ENCODE assay signal across 9 cellular contexts in genomic region chr20:289693-290080, GRCh38. TPM values are rescaled to one million over a fixed set of nuclear protein-coding genes. Genes with fewer than 3 reads are reported as not detected.
DNase-seq lines count a peak whose midpoint lies in the region; ATAC-seq, FAIRE-seq and TF ChIP-seq lines count a peak whose summit lies in the region.
"Had no signal": no experiment of that assay in that cellular context is flagged by ENCODE, and none has a peak within 500 bp of the region (broad histone marks: within the 10 kb centered on the region; RNA-seq: fewer than 3 reads in every experiment).

No MANE protein-coding gene starts in this region.

- TF ChIP-seq CTCF in NB4 (IDR thresholded peaks at IDR 0.05; ENCODE audit: low read depth, low read length) (no peak), endothelial cell of umbilical vein (IDR thresholded peaks at IDR 0.05; ENCODE audit: extremely low read depth in 1 of 2, insufficient read depth in 1 of 2, low read depth in 1 of 2, low read length in 2 of 2) (no peak), ovary (IDR thresholded peaks at IDR 0.05) (no peak)

- peak overlapping the region; percentile 87 for H2AFZ ChIP-seq in endothelial cell of umbilical vein (ENCODE audit: low read depth, low read length)

- H3K27ac ChIP-seq in endothelial cell of umbilical vein (ENCODE audit: insufficient read depth, low read depth, low read length) (peak overlapping the region; percentile 54), ovary (peak overlapping the region in 1 of 2 donors; percentile 11)

- no peak for TF ChIP-seq EP300 in ovary (IDR thresholded peaks at IDR 0.05)

- peak overlapping the region; percentile 89 for H3K4me3 ChIP-seq in GM08714 (ENCODE audit: low read length)
- peak overlapping the region; percentile 93 for H3K4me3 ChIP-seq in NB4 (ENCODE audit: low read depth, low read length)
- H3K4me3 ChIP-seq in endothelial cell of umbilical vein (replicated peaks in 1 of 3; ENCODE audit: insufficient read depth in 1 of 3, low read depth in 1 of 3, low read length in 3 of 3) = peak overlapping the region; percentile 82 to 98 (median 87)
- peak overlapping the region; percentile 66 for H3K4me3 ChIP-seq in ovary

- H3K36me3 ChIP-seq in endothelial cell of umbilical vein (ENCODE audit: control insufficient read depth in 2 of 2, extremely low read depth in 1 of 2, insufficient read depth in 2 of 2, low read length in 2 of 2) (no peaks in the 10 kb centered on the region), ovary (no peaks in the 10 kb centered on the region)

- H3K27me3 ChIP-seq in endothelial cell of umbilical vein (ENCODE audit: control insufficient read depth in 2 of 2, insufficient read depth in 2 of 2, low read length in 2 of 2) (no peaks in the 10 kb centered on the region), ovary (no peaks in the 10 kb centered on the region)

- WGBS in ovary, 3 donors = 39 to 45% (median 43%) methylated on average over 2 of the region's 2 CpGs

- DNase-seq in NB4 (ENCODE audit: low read depth) = no peak
- no peak for DNase-seq in endothelial cell of umbilical vein (ENCODE audit: low read depth, low spot score)
- no peak for DNase-seq in ovary
- no peak for DNase-seq in ureter (ENCODE audit: low spot score)
- DNase-seq in GM03348 (ENCODE audit: low spot score) = no peak
- DNase-seq in GF-D8 (lab: John Stamatoyannopoulos, UW) = no peak

- H3K79me2 ChIP-seq in endothelial cell of umbilical vein (ENCODE audit: control insufficient read depth, insufficient read depth, low read length) = peaks cover 11% of the 10 kb centered on the region

- no peak for ATAC-seq in GM19455 (IDR thresholded peaks at IDR 0.05; ENCODE audit: unreplicated experiment)

- no peaks in the 10 kb centered on the region for H4K20me1 ChIP-seq in endothelial cell of umbilical vein (replicated peaks; ENCODE audit: control insufficient read depth, extremely low read depth, insufficient read depth, low read length)

- intact Hi-C loops in endothelial cell of umbilical vein (cut with micrococcal nuclease) (loop anchor here (1.0 kb wide), 3 partner anchors 9 to 38 kb away; no protein-coding TSS in a partner anchor), ovary (cut with DNase I) (loop anchor here in 2 of 4 donors (10.0 kb wide), 2 partner anchors 45 to 355 kb away; no protein-coding TSS in a partner anchor)

- CTCF ChIA-PET in endothelial cell of umbilical vein (lab: Charles Lee) = interaction anchor here (1.9 kb wide), 1 partner anchor 23 kb away, joined by 5 read pairs; no protein-coding TSS in a partner anchor

- BruUV-seq in endothelial cell of umbilical vein (replicated peaks; lab: Mats Ljungman, UMichigan) = no TSS peak

- POLR2A ChIA-PET in endothelial cell of umbilical vein (lab: Charles Lee) = interaction anchor here (0.8 kb wide), 1 partner anchor 34 kb away, joined by 3 read pairs; no protein-coding TSS in a partner anchor

- H3K9ac ChIP-seq in endothelial cell of umbilical vein (replicated peaks; ENCODE audit: extremely low read depth, insufficient read depth, low read length) = peak overlapping the region; percentile 78

- dilution Hi-C loops in endothelial cell of umbilical vein (cut with MboI; ENCODE audit: extremely low pct_ligation_motif_present, low sequenced_read_pairs) = no loop called here

- H3K4me1 ChIP-seq in endothelial cell of umbilical vein (ENCODE audit: control insufficient read depth, extremely low read depth, insufficient read depth, low read length) = peaks cover 27% of the 10 kb centered on the region
- H3K4me1 ChIP-seq in ovary (ENCODE audit: insufficient read depth) = no peaks in the 10 kb centered on the region

- TF ChIP-seq POLR2A in NB4 (IDR thresholded peaks at IDR 0.05; ENCODE audit: extremely low read depth, insufficient read length) (no peak), endothelial cell of umbilical vein (IDR thresholded peaks at IDR 0.05; ENCODE audit: low read depth, low read length) (no peak), ovary (IDR thresholded peaks at IDR 0.05) (no peak)

- peak; percentile 76 for FAIRE-seq in endothelial cell of umbilical vein (lab: Jason Lieb, UNC)

- H3K9me3 ChIP-seq in endothelial cell of umbilical vein (replicated peaks; ENCODE audit: control insufficient read depth, insufficient read depth, low read length) = no peaks in the 10 kb centered on the region
- no peaks in the 10 kb centered on the region for H3K9me3 ChIP-seq in ovary

- H3K9me1 ChIP-seq in endothelial cell of umbilical vein (replicated peaks; ENCODE audit: control insufficient read depth, extremely low read depth, insufficient read depth, low read length) = no peaks in the 10 kb centered on the region

- H3K4me2 ChIP-seq in endothelial cell of umbilical vein (ENCODE audit: insufficient read depth, low read length) = peak overlapping the region; percentile 86

TF ChIP-seq in endothelial cell of umbilical vein, 7 proteins besides CTCF, POLR2A, EP300 and RAD21:
- TF ChIP-seq POLR2AphosphoS5 (IDR thresholded peaks at IDR 0.05; ENCODE audit: insufficient read depth, low read depth, low read length) = no peak
- TF ChIP-seq FOS (IDR thresholded peaks at IDR 0.05; ENCODE audit: borderline replicate concordance, insufficient read depth, low read length) = no peak
- TF ChIP-seq MYC (IDR thresholded peaks at IDR 0.05; ENCODE audit: low read depth, low read length) = no peak
- no peak for TF ChIP-seq EZH2 (IDR thresholded peaks at IDR 0.05; ENCODE audit: borderline replicate concordance, low read depth, low read length, severe bottlenecking)
- TF ChIP-seq, protein P1, sequence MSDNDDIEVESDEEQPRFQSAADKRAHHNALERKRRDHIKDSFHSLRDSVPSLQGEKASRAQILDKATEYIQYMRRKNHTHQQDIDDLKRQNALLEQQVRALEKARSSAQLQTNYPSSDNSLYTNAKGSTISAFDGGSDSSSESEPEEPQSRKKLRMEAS (IDR thresholded peaks at IDR 0.05; ENCODE audit: insufficient read depth, insufficient read length) = no peak
- no peak for TF ChIP-seq GATA2 (IDR thresholded peaks at IDR 0.05; ENCODE audit: insufficient read depth, insufficient read length, low read depth, low read length)
- no peak for TF ChIP-seq JUN (IDR thresholded peaks at IDR 0.05; ENCODE audit: borderline replicate concordance, insufficient read depth, insufficient read length, low read depth)

RNA-seq across cellular contexts. Expression of gene C20orf96, which starts 0.9 kb away (rescaled TPM):
- total RNA-seq in endothelial cell of umbilical vein (17.0 and 20.0 TPM in 2 replicates), ovary (10 to 100 TPM in 6 of 7 donors, 1 to 10 TPM in 1; 6.6 to 17.5 (median 11.7) TPM), ureter (10.4 TPM)
- polyA plus RNA-seq in endothelial cell of umbilical vein (17.2 and 17.7 TPM in 2 replicates), ovary (10 to 100 TPM; 11.7 to 14.7 TPM)
- polyA plus RNA-seq in endothelial cell of umbilical vein (2011; cell fraction: cytosol; rRNA removed) = 14.0 and 14.3 TPM in 2 replicates
- polyA plus RNA-seq in endothelial cell of umbilical vein (2011; cell fraction: nucleus; rRNA removed) = 51.4 and 61.9 TPM in 2 replicates
- polyA plus RNA-seq in endothelial cell of umbilical vein (2012) = 22.2 and 23.0 TPM in 2 replicates
- polyA minus RNA-seq in endothelial cell of umbilical vein = 9.0 and 15.1 TPM in 2 replicates
- polyA minus RNA-seq in endothelial cell of umbilical vein (2011; cell fraction: cytosol; rRNA and poly(A)+ RNA removed) = not detected
- 14.0 and 17.0 TPM in 2 replicates for polyA minus RNA-seq in endothelial cell of umbilical vein (2011; cell fraction: nucleus; rRNA and poly(A)+ RNA removed)

RNA-seq across cellular contexts. Expression of gene ZCCHC3, which starts 7.7 kb away (rescaled TPM):
- 22.0 and 24.1 TPM in 2 replicates for total RNA-seq in endothelial cell of umbilical vein
- 13.6 and 14.8 TPM in 2 replicates for polyA plus RNA-seq in endothelial cell of umbilical vein
- polyA plus RNA-seq in endothelial cell of umbilical vein (2011; cell fraction: cytosol; rRNA removed) = 14.9 and 17.1 TPM in 2 replicates
- polyA plus RNA-seq in endothelial cell of umbilical vein (2011; cell fraction: nucleus; rRNA removed) = 10.2 and 11.0 TPM in 2 replicates
- polyA plus RNA-seq in endothelial cell of umbilical vein (2012) = 14.6 and 16.2 TPM in 2 replicates
- 16.2 and 21.5 TPM in 2 replicates for polyA minus RNA-seq in endothelial cell of umbilical vein
- 7.0 TPM for polyA minus RNA-seq in endothelial cell of umbilical vein (2011; cell fraction: cytosol; rRNA and poly(A)+ RNA removed)
- 6.9 and 8.0 TPM in 2 replicates for polyA minus RNA-seq in endothelial cell of umbilical vein (2011; cell fraction: nucleus; rRNA and poly(A)+ RNA removed)
- 10 to 100 TPM; 13.6 to 28.1 (median 23.1) TPM for total RNA-seq in ovary
- 10 to 100 TPM; 16.8 to 23.2 TPM for polyA plus RNA-seq in ovary
- total RNA-seq in ureter = 16.0 TPM

RNA-seq across cellular contexts. Expression of gene DEFB132, which starts 32.2 kb away (rescaled TPM):
- total RNA-seq in endothelial cell of umbilical vein (not detected in 2 replicates), ovary (not detected), ureter (not detected)
- polyA plus RNA-seq in endothelial cell of umbilical vein (not detected in 2 replicates), ovary (not detected)
- not detected in 2 replicates for polyA plus RNA-seq in endothelial cell of umbilical vein (2011; cell fraction: cytosol; rRNA removed)
- polyA plus RNA-seq in endothelial cell of umbilical vein (2011; cell fraction: nucleus; rRNA removed) = not detected in 2 replicates
- not detected in 2 replicates for polyA plus RNA-seq in endothelial cell of umbilical vein (2012)
- polyA minus RNA-seq in endothelial cell of umbilical vein = not detected in 2 replicates
- polyA minus RNA-seq in endothelial cell of umbilical vein (2011; cell fraction: cytosol; rRNA and poly(A)+ RNA removed) = not detected
- not detected in 2 replicates for polyA minus RNA-seq in endothelial cell of umbilical vein (2011; cell fraction: nucleus; rRNA and poly(A)+ RNA removed)
- total RNA-seq: T-helper 2 cell treated with Interferon-gamma antibody and Interleukin-4, amounts not matched to agents 100 ng/mL and 5 ng/mL, for 36 hours had no signal

RNA-seq across cellular contexts. Expression of gene SOX12, which starts 35.7 kb away (rescaled TPM):
- 32.2 and 37.7 TPM in 2 replicates for total RNA-seq in endothelial cell of umbilical vein
- polyA plus RNA-seq in endothelial cell of umbilical vein = 5.7 and 6.2 TPM in 2 replicates
- polyA plus RNA-seq in endothelial cell of umbilical vein (2011; cell fraction: cytosol; rRNA removed) = 5.4 and 6.7 TPM in 2 replicates
- 8.9 and 9.2 TPM in 2 replicates for polyA plus RNA-seq in endothelial cell of umbilical vein (2011; cell fraction: nucleus; rRNA removed)
- 16.2 and 21.0 TPM in 2 replicates for polyA plus RNA-seq in endothelial cell of umbilical vein (2012)
- polyA minus RNA-seq in endothelial cell of umbilical vein = 2.9 and 5.5 TPM in 2 replicates
- 3.1 TPM for polyA minus RNA-seq in endothelial cell of umbilical vein (2011; cell fraction: cytosol; rRNA and poly(A)+ RNA removed)
- 2.2 and 3.9 TPM in 2 replicates for polyA minus RNA-seq in endothelial cell of umbilical vein (2011; cell fraction: nucleus; rRNA and poly(A)+ RNA removed)
- 10 to 100 TPM in 5 of 7 donors, 1 to 10 TPM in 2; 4.8 to 34.1 (median 25.7) TPM for total RNA-seq in ovary
- polyA plus RNA-seq in ovary = 1 to 10 TPM; 4.1 to 8.7 TPM
- total RNA-seq in ureter = 7.4 TPM

RNA-seq across cellular contexts. Expression of gene NRSN2, which starts 57.2 kb away (rescaled TPM):
- total RNA-seq in endothelial cell of umbilical vein = 36.7 and 36.9 TPM in 2 replicates
- 64.1 and 79.1 TPM in 2 replicates for polyA plus RNA-seq in endothelial cell of umbilical vein
- polyA plus RNA-seq in endothelial cell of umbilical vein (2011; cell fraction: cytosol; rRNA removed) = 47.5 and 70.4 TPM in 2 replicates
- 26.9 and 27.6 TPM in 2 replicates for polyA plus RNA-seq in endothelial cell of umbilical vein (2011; cell fraction: nucleus; rRNA removed)
- 36.2 and 43.8 TPM in 2 replicates for polyA plus RNA-seq in endothelial cell of umbilical vein (2012)
- polyA minus RNA-seq in endothelial cell of umbilical vein = 26.9 and 28.1 TPM in 2 replicates
- 4.9 TPM for polyA minus RNA-seq in endothelial cell of umbilical vein (2011; cell fraction: cytosol; rRNA and poly(A)+ RNA removed)
- polyA minus RNA-seq in endothelial cell of umbilical vein (2011; cell fraction: nucleus; rRNA and poly(A)+ RNA removed) = 5.1 and 6.7 TPM in 2 replicates
- total RNA-seq in ovary = 10 to 100 TPM; 20.5 to 77.9 (median 43.8) TPM
- 10 to 100 TPM; 32.4 to 36.7 TPM for polyA plus RNA-seq in ovary
- 31.4 TPM for total RNA-seq in ureter
